8 cellular contexts compared by ENCODE assay signal in the genomic region with DNA sequence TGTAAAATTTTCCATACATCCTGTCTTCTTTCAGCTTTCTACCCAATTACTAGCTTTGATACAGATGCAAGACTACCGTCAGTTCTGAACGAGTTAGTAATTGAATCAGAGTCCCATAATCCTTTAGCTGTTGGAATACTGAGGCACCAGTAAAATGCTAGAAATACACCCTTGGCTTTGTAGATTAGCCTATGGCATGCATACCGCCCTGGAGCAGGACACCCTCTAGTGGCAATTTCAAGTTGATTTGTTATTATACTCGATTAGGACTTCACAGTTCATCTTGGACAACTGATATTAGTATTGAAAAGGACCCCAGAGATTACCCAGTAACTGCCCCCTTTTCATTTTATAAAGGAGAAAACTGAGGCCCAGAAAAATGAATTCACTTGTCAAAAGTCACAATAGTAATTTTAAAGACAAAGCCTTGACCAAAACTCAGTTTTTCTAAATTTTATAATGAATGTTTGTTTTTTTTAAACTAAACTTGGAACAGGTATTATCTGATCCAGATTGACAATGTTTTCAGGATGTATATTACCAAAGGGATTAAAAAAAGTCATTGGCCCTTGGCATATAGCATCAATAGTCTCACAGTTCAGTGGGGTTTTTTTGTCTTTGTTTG. TPM values are rescaled to one million over a fixed set of nuclear protein-coding genes. Genes with fewer than 3 reads are reported as not detected.
DNase-seq lines count a peak whose midpoint lies in the region; ATAC-seq and TF ChIP-seq lines count a peak whose summit lies in the region.

No MANE protein-coding gene starts in this region.

- H3K4me3 Mint-ChIP-seq in naive thymus-derived CD8-positive, alpha-beta T cell = no peak overlapping the region

- peaks cover 0 to 22% (median 0%) of the 10 kb centered on the region in 3 donors for H3K36me3 Mint-ChIP-seq in naive thymus-derived CD8-positive, alpha-beta T cell

- no peaks in the 10 kb centered on the region for H3K9me3 ChIP-seq in upper lobe of left lung

- H3K9me3 Mint-ChIP-seq in naive thymus-derived CD8-positive, alpha-beta T cell = no peaks in the 10 kb centered on the region

- peak overlapping the region in 5 of 10 donors; percentile 9 to 44 (median 19) for H3K27ac Mint-ChIP-seq in naive thymus-derived CD8-positive, alpha-beta T cell

- POLR2A ChIA-PET in naive thymus-derived CD8-positive, alpha-beta T cell (lab: Charles Lee) = no interaction called here

- peaks cover 14 to 33% (median 18%) of the 10 kb centered on the region in 4 donors for H3K4me1 ChIP-seq in upper lobe of left lung

- no peaks in the 10 kb centered on the region for H3K27me3 ChIP-seq in upper lobe of left lung

- H3K27me3 Mint-ChIP-seq in naive thymus-derived CD8-positive, alpha-beta T cell = no peaks in the 10 kb centered on the region

- TF ChIP-seq POLR2A in upper lobe of left lung (IDR thresholded peaks at IDR 0.05) = no peak

- TF ChIP-seq CTCF in GM10266 (IDR thresholded peaks at IDR 0.05; ENCODE audit: control insufficient read depth, insufficient read depth, low read depth, missing control alignments) (peak; percentile 64), upper lobe of left lung (IDR thresholded peaks at IDR 0.05) (peak; percentile 15 to 70 (median 52))

- H3K4me1 Mint-ChIP-seq in naive thymus-derived CD8-positive, alpha-beta T cell = peaks cover 8 to 35% (median 22%) of the 10 kb centered on the region in 4 donors

- DNase-seq in GM10266 (ENCODE audit: extremely low spot score) = no peak
- DNase-seq in NCI-H226 = peak; percentile 25
- DNase-seq in activated CD4-positive, alpha-beta T cell treated with anti-CD3 and anti-CD28 coated beads for 48 hours = peak; percentile 48
- DNase-seq in naive thymus-derived CD8-positive, alpha-beta T cell = peak in 8 of 10 donors; percentile 13 to 71 (median 40)
- DNase-seq in upper lobe of left lung = peak in 1 of 2 donors; percentile 37
- DNase-seq in HK-2 (ENCODE audit: unreplicated experiment) = no peak

- peaks cover 0 to 25% (median 0%) of the 10 kb centered on the region in 4 donors for H3K36me3 ChIP-seq in upper lobe of left lung

- TF ChIP-seq EP300 in upper lobe of left lung (IDR thresholded peaks at IDR 0.05) = no peak

- ATAC-seq in HG02759 (IDR thresholded peaks at IDR 0.05; ENCODE audit: unreplicated experiment) (peak; percentile 72), esophagus mucosa (peak; percentile 81), upper lobe of left lung (ENCODE audit: low FRiP score in 2 of 2) (peak in 1 of 2 donors; percentile 75)
- peak; percentile 72 to 80 for ATAC-seq in naive thymus-derived CD8-positive, alpha-beta T cell

- 27 to 32% methylated on average over 4 of the region's 4 CpGs for WGBS in upper lobe of left lung, 2 donors

- H3K4me3 ChIP-seq in upper lobe of left lung = no peak overlapping the region

- H3K27ac ChIP-seq in upper lobe of left lung = no peak overlapping the region

RNA-seq across cellular contexts. Expression of gene KIAA1549L, which starts 46.1 kb away (rescaled TPM):
- total RNA-seq in esophagus mucosa (0.48 TPM), upper lobe of left lung (under 1 TPM in 3 of 6 donors, not detected in 3; 0.09 to 0.44 (median 0.27) TPM)
- total RNA-seq in naive thymus-derived CD8-positive, alpha-beta T cell = not detected
- polyA plus RNA-seq in naive thymus-derived CD8-positive, alpha-beta T cell = under 1 TPM in 1 of 3 donors, not detected in 2; 0.05 TPM

Comparison
In these comparisons a context has a peak if more than half of its experiments do, and no peak if none do; other contexts are left out.
1. DNase-seq: peak in NCI-H226 (single experiment), activated CD4-positive, alpha-beta T cell treated with anti-CD3 and anti-CD28 coated beads for 48 hours (single experiment) and naive thymus-derived CD8-positive, alpha-beta T cell (8 of 10); none in GM10266 (single experiment) and HK-2 (single experiment).